Comparison of ENCODE assay signal across 8 cellular contexts in genomic region chr19:18292460-18292809, GRCh38. TPM values are rescaled to one million over a fixed set of nuclear protein-coding genes. Genes with fewer than 3 reads are reported as not detected.
DNase-seq lines count a peak whose midpoint lies in the region; ATAC-seq, FAIRE-seq and TF ChIP-seq lines count a peak whose summit lies in the region.

No MANE protein-coding gene starts in this region.

- CTCF ChIA-PET in CD4-positive, alpha-beta memory T cell (lab: Charles Lee; ENCODE audit: partially characterized antibody): interaction anchor here (0.6 to 3.4 kb wide), 6 partner anchors 9 to 47 kb away, joined by 3 to 53 read pairs (median 6); partner anchors contain the start of genes JUND and LSM4
- CTCF ChIA-PET in IMR-90 (lab: Yijun Ruan, JAX) (interaction anchor here (0.5 to 3.0 kb wide), 3 partner anchors 13 to 240 kb away, joined by 3 to 23 read pairs (median 5); no protein-coding TSS in a partner anchor), K562 (lab: Yijun Ruan, JAX; ENCODE audit: low intra/inter-chr PET ratio) (interaction anchor here (0.6 kb wide), 1 partner anchor 72 kb away, joined by 3 read pairs; no protein-coding TSS in a partner anchor)

- peak in 4 of 5 donors; percentile 37 to 68 (median 39) for DNase-seq in CD4-positive, alpha-beta memory T cell
- DNase-seq in IMR-90: no peak
- no peak for DNase-seq in K562 (ENCODE audit: extremely low read depth in 1 of 4, low spot score in 3 of 4)
- peak; percentile 57 to 90 for DNase-seq in lower leg skin (ENCODE audit: low spot score in 2 of 2)
- no peak for DNase-seq in tibial nerve (ENCODE audit: low spot score in 2 of 2)
- no peak for DNase-seq in AG08395 (ENCODE audit: low spot score)

- H3K4ac ChIP-seq in IMR-90 (ENCODE audit: low read depth, low read length): peak overlapping the region; percentile 99

- H3K9me1 ChIP-seq in IMR-90 (ENCODE audit: insufficient read depth, low read length): 0 out of 2 replicates have a peak, but pooled peaks cover 2% of the 10 kb centered on the region
- no peaks in the 10 kb centered on the region for H3K9me1 ChIP-seq in K562 (ENCODE audit: control insufficient read depth, insufficient read depth, low read length)

- peak overlapping the region; percentile 79 to 95 (median 92) for H3K4me3 Mint-ChIP-seq in CD4-positive, alpha-beta memory T cell

- no peak for TF ChIP-seq EP300 in K562 (IDR thresholded peaks at IDR 0.05; ENCODE audit: low read length)
- peak in 1 of 2 donors; percentile 5 for TF ChIP-seq EP300 in tibial nerve (IDR thresholded peaks at IDR 0.05)

- H3K4me2 ChIP-seq in IMR-90 (ENCODE audit: low read depth, low read length) (peak overlapping the region; percentile 89), K562 (ENCODE audit: insufficient read depth, low read length) (peak overlapping the region; percentile 100)

- peaks cover 35 to 78% (median 48%) of the 10 kb centered on the region in 4 donors for H3K4me1 Mint-ChIP-seq in CD4-positive, alpha-beta memory T cell

- POLR2A ChIA-PET in CD4-positive, alpha-beta memory T cell (lab: Charles Lee; ENCODE audit: partially characterized antibody): interaction anchor here (0.9 to 27.2 kb wide), 5 partner anchors 8 to 127 kb away, joined by 3 to 1691 read pairs (median 516); partner anchors contain the start of genes JUND, LSM4 and SSBP4
- POLR2A ChIA-PET in IMR-90 (lab: Charles Lee; ENCODE audit: unreplicated experiment) (interaction anchor here (0.5 to 2.4 kb wide), 6 partner anchors 11 to 35 kb away, joined by 3 to 17 read pairs (median 6); partner anchors contain the start of genes JUND and LSM4), K562 (lab: Yijun Ruan, JAX) (interaction anchor here (0.6 to 3.0 kb wide), 16 partner anchors 10 to 294 kb away, joined by 3 to 113 read pairs (median 4); partner anchors contain the start of genes GDF15 and JUND)

- H3K9me3 ChIP-seq in CD4-positive, alpha-beta memory T cell (ENCODE audit: control insufficient read depth in 1 of 2, low read length in 2 of 2): no peaks in the 10 kb centered on the region
- H3K9me3 ChIP-seq in IMR-90 (ENCODE audit: control insufficient read depth, insufficient read depth, low read length) (no peaks in the 10 kb centered on the region), K562 (replicated peaks; ENCODE audit: control insufficient read depth, insufficient read depth, low read depth, low read length) (no peaks in the 10 kb centered on the region), tibial nerve (no peaks in the 10 kb centered on the region)

- no TSS peak for BruUV-seq in IMR-90 (replicated peaks; lab: Mats Ljungman, UMichigan)
- TSS peak; percentile 76 for BruUV-seq in K562 (replicated peaks; lab: Mats Ljungman, UMichigan)

- peaks cover 0 to 4% of the 10 kb centered on the region in 2 experiments; a peak in 1 of 4 replicates for H3K79me1 ChIP-seq in IMR-90 (ENCODE audit: low read depth in 1 of 2, low read length in 2 of 2)

- no peaks in the 10 kb centered on the region for H4K20me1 ChIP-seq in IMR-90 (ENCODE audit: insufficient read depth, low read length)
- no peaks in the 10 kb centered on the region for H4K20me1 ChIP-seq in K562 (replicated peaks; ENCODE audit: control insufficient read depth, insufficient read depth, low read length)

- H4K5ac ChIP-seq in IMR-90 (ENCODE audit: low read depth, low read length): peak overlapping the region; percentile 94

- no peaks in the 10 kb centered on the region for H3K36me3 ChIP-seq in CD4-positive, alpha-beta memory T cell (ENCODE audit: insufficient read depth, low read length)
- H3K36me3 ChIP-seq in IMR-90 (ENCODE audit: control insufficient read depth, insufficient read depth, low read length): no peaks in the 10 kb centered on the region
- H3K36me3 ChIP-seq in K562 (ENCODE audit: control insufficient read depth, insufficient read depth, low read length): no peaks in the 10 kb centered on the region
- H3K36me3 ChIP-seq in tibial nerve: no peaks in the 10 kb centered on the region

- intact Hi-C loops in CD4-positive, alpha-beta memory T cell (cut with micrococcal nuclease): no loop called here
- intact Hi-C loops in IMR-90 (cut with micrococcal nuclease) (no loop called here), K562 (cut with micrococcal nuclease) (no loop called here), lower leg skin (cut with DNase I; ENCODE audit: low total_unique reads) (no loop called here)

- H2BK120ac ChIP-seq in IMR-90 (ENCODE audit: low read depth, low read length): peak overlapping the region; percentile 94

- peak overlapping the region; percentile 79 to 100 (median 100) for H3K27ac Mint-ChIP-seq in CD4-positive, alpha-beta memory T cell

- TF ChIP-seq RAD21 in IMR-90 (IDR thresholded peaks at IDR 0.05; ENCODE audit: low read length): no peak
- no peak for TF ChIP-seq RAD21 in K562 (CRISPR knock-in tag; conservative IDR thresholded peaks at IDR 0.05 in 1 of 2, IDR thresholded peaks at IDR 0.05 in 1 of 2)

- peak overlapping the region; percentile 82 for H2BK5ac ChIP-seq in IMR-90 (ENCODE audit: low read depth, low read length, poor library complexity, severe bottlenecking)

- peaks cover 0 to 2% (median 0%) of the 10 kb centered on the region in 8 donors for H3K9me3 Mint-ChIP-seq in CD4-positive, alpha-beta memory T cell

- H3K23ac ChIP-seq in IMR-90 (ENCODE audit: low read depth, low read length): peak overlapping the region; percentile 93

- H2BK15ac ChIP-seq in IMR-90 (ENCODE audit: low read depth, low read length): peak overlapping the region; percentile 72; the same call in 2 of the 3 replicates

- H3K27me3 ChIP-seq in CD4-positive, alpha-beta memory T cell (ENCODE audit: insufficient read depth, low read length): no peaks in the 10 kb centered on the region
- H3K27me3 ChIP-seq in IMR-90 (ENCODE audit: control insufficient read depth, insufficient read depth, low read length) (no peaks in the 10 kb centered on the region), K562 (ENCODE audit: control insufficient read depth in 2 of 2, insufficient read depth in 2 of 2, low read length in 2 of 2) (no peaks in the 10 kb centered on the region), tibial nerve (no peaks in the 10 kb centered on the region)

- ATAC-seq in IMR-90 (ENCODE audit: low read depth): no peak
- no peak for ATAC-seq in K562
- ATAC-seq in GM21390 (IDR thresholded peaks at IDR 0.05; ENCODE audit: unreplicated experiment): no peak
- ATAC-seq in HG03196 (IDR thresholded peaks at IDR 0.05; ENCODE audit: unreplicated experiment): no peak

- H2AK9ac ChIP-seq in IMR-90 (replicated peaks; ENCODE audit: low read depth, low read length, poor library complexity): peak overlapping the region; percentile 99

- TF ChIP-seq CTCF in IMR-90 (conservative IDR thresholded peaks at IDR 0.05; ENCODE audit: low read depth, low read length): no peak
- no peak for TF ChIP-seq CTCF in K562 (IDR thresholded peaks at IDR 0.05 in 2 of 3, conservative IDR thresholded peaks at IDR 0.05 in 1 of 3; ENCODE audit: insufficient read depth in 2 of 3, low read depth in 1 of 3, low read length in 3 of 3)
- no peak for TF ChIP-seq CTCF in lower leg skin (IDR thresholded peaks at IDR 0.05)
- no peak for TF ChIP-seq CTCF in tibial nerve (IDR thresholded peaks at IDR 0.05)

- H3K18ac ChIP-seq in IMR-90 (ENCODE audit: low read depth, low read length): peak overlapping the region; percentile 74

- H3K56ac ChIP-seq in IMR-90 (ENCODE audit: extremely low read depth, insufficient read depth, low read length): peak overlapping the region; percentile 84; the same call in 1 of the 2 replicates

- H3K9ac ChIP-seq in IMR-90 (ENCODE audit: low read depth, low read length) (peak overlapping the region; percentile 89), K562 (ENCODE audit: insufficient read depth in 1 of 2, low read depth in 2 of 2, low read length in 2 of 2) (peak overlapping the region; percentile 98 to 99)

- peak overlapping the region; percentile 98 for H3K27ac ChIP-seq in CD4-positive, alpha-beta memory T cell (ENCODE audit: low read depth, low read length)
- H3K27ac ChIP-seq in IMR-90 (ENCODE audit: insufficient read depth, low read length) (peak overlapping the region; percentile 92), K562 (ENCODE audit: extremely low read depth, low read depth, low read length) (peak overlapping the region; percentile 98), tibial nerve (peak overlapping the region; percentile 96 to 100 (median 98))

- H3K79me2 ChIP-seq in K562 (ENCODE audit: control insufficient read depth, insufficient read depth, low read length): peaks cover 19% of the 10 kb centered on the region; the same call in 2 of the 3 replicates

- H3K14ac ChIP-seq in IMR-90 (replicated peaks; ENCODE audit: low read depth, low read length): peak overlapping the region; percentile 99

- WGBS in IMR-90 (ENCODE audit: extremely low coverage in 2 of 2, insufficient read length in 1 of 2), 2 experiments: 0% methylated on average over 2 of the region's 20 CpGs; no CpG with 5 or more reads in 1 of the 2 experiments
- WGBS in K562 (ENCODE audit: insufficient coverage, low coverage, missing lambda C conversion rate): 1% methylated on average over 16 of the region's 20 CpGs
- 0% methylated on average over 15 to 16 of the region's 20 CpGs for WGBS in lower leg skin, 2 donors
- 0 to 1% methylated on average over 14 to 20 of the region's 20 CpGs for WGBS in tibial nerve, 2 donors

- H2BK20ac ChIP-seq in IMR-90 (ENCODE audit: low read depth, low read length): peak overlapping the region; percentile 79

- TF ChIP-seq POLR2A in IMR-90 (IDR thresholded peaks at IDR 0.05; ENCODE audit: low read depth, low read length): peak; percentile 14; the same call in 1 of the 2 replicates
- no peak; the same call in 1 of the 2 replicates for TF ChIP-seq POLR2A in K562 (conservative IDR thresholded peaks at IDR 0.05)
- no peak for TF ChIP-seq POLR2A in lower leg skin (IDR thresholded peaks at IDR 0.05)
- no peak for TF ChIP-seq POLR2A in tibial nerve (IDR thresholded peaks at IDR 0.05)

- peaks cover 64% of the 10 kb centered on the region for H3K4me1 ChIP-seq in CD4-positive, alpha-beta memory T cell (ENCODE audit: insufficient read depth, low read length)
- H3K4me1 ChIP-seq in IMR-90 (ENCODE audit: control insufficient read depth, insufficient read depth, low read length) (peaks cover 26% of the 10 kb centered on the region), K562 (replicated peaks in 1 of 2; ENCODE audit: control insufficient read depth in 2 of 2, insufficient read depth in 2 of 2, low read length in 2 of 2) (peaks cover 33 to 60% of the 10 kb centered on the region in 2 experiments), tibial nerve (peaks cover 0 to 49% (median 24%) of the 10 kb centered on the region in 4 donors)

- peak overlapping the region; percentile 95 for H2AFZ ChIP-seq in IMR-90 (replicated peaks; ENCODE audit: low read length, poor library complexity)
- peak overlapping the region; percentile 66 for H2AFZ ChIP-seq in K562 (ENCODE audit: low read depth, low read length)

- H4K91ac ChIP-seq in IMR-90 (ENCODE audit: insufficient read depth, low read depth, low read length): peak overlapping the region; percentile 98

- no peak for FAIRE-seq in K562 (lab: Jason Lieb, UNC)

- H4K8ac ChIP-seq in IMR-90 (ENCODE audit: low read depth in 2 of 2, low read length in 2 of 2): peak overlapping the region; percentile 98 to 100

- in situ Hi-C loops in IMR-90 (cut with MboI; ENCODE audit: low sequenced_read_pairs): no loop called here
- in situ Hi-C loops in K562 (cut with MboI): no loop called here

- peak overlapping the region; percentile 66 to 81 for H3K4me3 ChIP-seq in CD4-positive, alpha-beta memory T cell (ENCODE audit: low read length in 2 of 2)
- peak overlapping the region; percentile 49 for H3K4me3 ChIP-seq in IMR-90 (ENCODE audit: insufficient read depth, low read depth, low read length)
- peak overlapping the region; percentile 64 for H3K4me3 ChIP-seq in K562
- peak overlapping the region; percentile 47 for H3K4me3 ChIP-seq in lower leg skin (ENCODE audit: low read depth, poor library complexity, severe bottlenecking)
- H3K4me3 ChIP-seq in tibial nerve: peak overlapping the region; percentile 67 to 92 (median 74)

- dilution Hi-C loops in IMR-90 (cut with HindIII; ENCODE audit: low sequenced_read_pairs, unreplicated experiment): no loop called here

- peaks cover 0 to 3% of the 10 kb centered on the region in 2 donors for H3K36me3 Mint-ChIP-seq in CD4-positive, alpha-beta memory T cell

- H2AK5ac ChIP-seq in IMR-90 (ENCODE audit: low read depth, low read length): peak overlapping the region; percentile 99

- H3K27me3 Mint-ChIP-seq in CD4-positive, alpha-beta memory T cell: no peaks in the 10 kb centered on the region

RNA-seq across cellular contexts. Expression of gene JUND, which starts 11.0 kb away (rescaled TPM):
- 100 to 1,000 TPM; 163 TPM for total RNA-seq in CD4-positive, alpha-beta memory T cell
- polyA plus RNA-seq in CD4-positive, alpha-beta memory T cell: 100 to 1,000 TPM in 1 of 2 donors, 10 to 100 TPM in 1; 16.5 to 133 TPM
- 14.2 and 22.8 TPM in 2 replicates for total RNA-seq in IMR-90 (2012; rRNA removed)
- 77.2 and 101 TPM in 2 replicates for polyA plus RNA-seq in IMR-90 (2012; rRNA removed)
- polyA plus RNA-seq in IMR-90 (2012; cell fraction: cytosol; rRNA removed): 57.0 and 329 TPM in 2 replicates
- 200 and 259 TPM in 2 replicates for polyA plus RNA-seq in IMR-90 (2012; cell fraction: nucleus; rRNA removed; ENCODE audit: low replicate concordance)
- 31.7 and 143 TPM in 2 replicates for total RNA-seq in K562 (2011; cell fraction: chromatin; rRNA removed; ENCODE audit: low replicate concordance)
- total RNA-seq in K562 (2011; cell fraction: nucleolus; rRNA removed): 201 and 240 TPM in 2 replicates
- 97.7 and 104 TPM in 2 replicates for total RNA-seq in K562 (2011; cell fraction: nucleoplasm; rRNA removed)
- total RNA-seq in K562 (2014; rRNA removed): 279 and 297 TPM in 2 replicates
- 17.4 and 22.6 TPM in 2 replicates for total RNA-seq in K562 (2014; rRNA removed; fragmentation: Illumina TruSeq; extraction: Trizol)
- total RNA-seq in K562 (2015; rRNA removed; fragmentation: Illumina TruSeq; extraction: Trizol): 33.1 and 33.7 TPM in 2 replicates
- 245 and 286 TPM in 2 replicates for total RNA-seq in K562 (2021)
- polyA plus RNA-seq in K562 (2011; rRNA removed): 74.2 and 83.0 TPM in 2 replicates
- 93.8 and 405 TPM in 2 replicates for polyA plus RNA-seq in K562 (2011; cell fraction: cytosol; rRNA removed)
- 78.6 and 150 TPM in 2 replicates for polyA plus RNA-seq in K562 (2011; cell fraction: nucleus; rRNA removed)
- 73.8 and 111 TPM in 2 replicates for polyA plus RNA-seq in K562 (2012)
- 42.3 and 63.5 TPM in 2 replicates for polyA plus RNA-seq in K562 (2014; fragmentation: Illumina TruSeq; extraction: Trizol)
- polyA plus RNA-seq in K562 (2014; fragmentation: Nextera tagmentation; extraction: Ambion mirVana): 10 to 100 TPM in 1 of 2 experiments, 1 to 10 TPM in 1; 6.4 to 11.8 TPM
- polyA plus RNA-seq in K562 (2014; rRNA removed): 210 and 216 TPM in 2 replicates
- 27.0 and 65.5 TPM in 2 replicates for polyA minus RNA-seq in K562 (2011; rRNA and poly(A)+ RNA removed)
- polyA minus RNA-seq in K562 (2011; cell fraction: cytosol; rRNA and poly(A)+ RNA removed): 243 and 277 TPM in 2 replicates
- polyA minus RNA-seq in K562 (2011; cell fraction: nucleus; rRNA and poly(A)+ RNA removed): 89.5 and 108 TPM in 2 replicates
- 100 to 1,000 TPM; 337 to 886 (median 413) TPM for total RNA-seq in lower leg skin
- 100 to 1,000 TPM; 309 to 553 (median 486) TPM for total RNA-seq in tibial nerve

RNA-seq across cellular contexts. Expression of gene IQCN, which starts 18.2 kb away (rescaled TPM):
- total RNA-seq in CD4-positive, alpha-beta memory T cell: 1 to 10 TPM; 5.5 to 5.8 TPM
- 1 to 10 TPM in 1 of 2 donors, under 1 TPM in 1; 0.13 to 1.8 TPM for polyA plus RNA-seq in CD4-positive, alpha-beta memory T cell
- total RNA-seq in IMR-90 (2012; rRNA removed) (0.18 and 0.28 TPM in 2 replicates), K562 (2014; rRNA removed) (0.04 and 0.05 TPM in 2 replicates), K562 (2014; rRNA removed; fragmentation: Illumina TruSeq; extraction: Trizol) (0.04 TPM in 1 of 2 replicates, not detected in the other), K562 (2015; rRNA removed; fragmentation: Illumina TruSeq; extraction: Trizol) (0.04 and 0.07 TPM in 2 replicates), K562 (2021) (0.07 and 0.16 TPM in 2 replicates), lower leg skin (1 to 10 TPM in 3 of 4 donors, under 1 TPM in 1; 0.97 to 5.9 (median 3.1) TPM), tibial nerve (10 to 100 TPM in 2 of 4 donors, 1 to 10 TPM in 2; 2.3 to 11.4 (median 8.2) TPM)
- polyA plus RNA-seq in IMR-90 (2012; rRNA removed) (0.60 and 0.67 TPM in 2 replicates), K562 (2011; rRNA removed) (0.01 and 0.03 TPM in 2 replicates), K562 (2014; fragmentation: Illumina TruSeq; extraction: Trizol) (0.01 and 0.03 TPM in 2 replicates), K562 (2014; fragmentation: Nextera tagmentation; extraction: Ambion mirVana) (not detected), K562 (2014; rRNA removed) (not detected in 2 replicates)
- polyA plus RNA-seq in IMR-90 (2012; cell fraction: cytosol; rRNA removed): 0.24 and 0.29 TPM in 2 replicates
- 6.1 and 10.8 TPM in 2 replicates for polyA plus RNA-seq in IMR-90 (2012; cell fraction: nucleus; rRNA removed; ENCODE audit: low replicate concordance)
- total RNA-seq in K562 (2011; cell fraction: chromatin; rRNA removed; ENCODE audit: low replicate concordance): 0.35 and 0.67 TPM in 2 replicates
- 0.17 and 0.39 TPM in 2 replicates for total RNA-seq in K562 (2011; cell fraction: nucleolus; rRNA removed)
- total RNA-seq in K562 (2011; cell fraction: nucleoplasm; rRNA removed): 0.29 and 0.38 TPM in 2 replicates
- 0.01 TPM in 1 of 2 replicates, not detected in the other for polyA plus RNA-seq in K562 (2011; cell fraction: cytosol; rRNA removed)
- polyA plus RNA-seq in K562 (2011; cell fraction: nucleus; rRNA removed): 0.06 and 0.33 TPM in 2 replicates
- polyA plus RNA-seq in K562 (2012): 0.05 and 0.35 TPM in 2 replicates
- polyA minus RNA-seq in K562 (2011; rRNA and poly(A)+ RNA removed): 0.21 TPM in 1 of 2 replicates, not detected in the other
- not detected in 2 replicates for polyA minus RNA-seq in K562 (2011; cell fraction: cytosol; rRNA and poly(A)+ RNA removed)
- polyA minus RNA-seq in K562 (2011; cell fraction: nucleus; rRNA and poly(A)+ RNA removed): 0.22 and 0.27 TPM in 2 replicates

RNA-seq across cellular contexts. Expression of gene LSM4, which starts 30.4 kb away (rescaled TPM):
- total RNA-seq in CD4-positive, alpha-beta memory T cell: 10 to 100 TPM; 64.2 to 65.0 TPM
- polyA plus RNA-seq in CD4-positive, alpha-beta memory T cell: 100 to 1,000 TPM; 121 to 164 TPM
- total RNA-seq in IMR-90 (2012; rRNA removed) (44.8 and 88.0 TPM in 2 replicates), K562 (2014; rRNA removed) (763 and 822 TPM in 2 replicates), K562 (2014; rRNA removed; fragmentation: Illumina TruSeq; extraction: Trizol) (202 and 208 TPM in 2 replicates), K562 (2015; rRNA removed; fragmentation: Illumina TruSeq; extraction: Trizol) (273 and 275 TPM in 2 replicates), K562 (2021) (362 and 385 TPM in 2 replicates), lower leg skin (100 to 1,000 TPM in 2 of 4 donors, 10 to 100 TPM in 2; 59.7 to 149 (median 105) TPM), tibial nerve (100 to 1,000 TPM in 3 of 4 donors, 10 to 100 TPM in 1; 70.4 to 167 (median 156) TPM)
- polyA plus RNA-seq in IMR-90 (2012; rRNA removed) (118 and 157 TPM in 2 replicates), K562 (2011; rRNA removed) (188 and 201 TPM in 2 replicates), K562 (2014; fragmentation: Illumina TruSeq; extraction: Trizol) (126 and 203 TPM in 2 replicates), K562 (2014; fragmentation: Nextera tagmentation; extraction: Ambion mirVana) (10 to 100 TPM; 11.9 to 29.7 TPM), K562 (2014; rRNA removed) (674 and 746 TPM in 2 replicates)
- polyA plus RNA-seq in IMR-90 (2012; cell fraction: cytosol; rRNA removed): 210 and 274 TPM in 2 replicates
- polyA plus RNA-seq in IMR-90 (2012; cell fraction: nucleus; rRNA removed; ENCODE audit: low replicate concordance): 65.4 and 112 TPM in 2 replicates
- 34.5 and 96.0 TPM in 2 replicates for total RNA-seq in K562 (2011; cell fraction: chromatin; rRNA removed; ENCODE audit: low replicate concordance)
- 110 and 120 TPM in 2 replicates for total RNA-seq in K562 (2011; cell fraction: nucleolus; rRNA removed)
- total RNA-seq in K562 (2011; cell fraction: nucleoplasm; rRNA removed): 70.1 and 74.1 TPM in 2 replicates
- 294 and 432 TPM in 2 replicates for polyA plus RNA-seq in K562 (2011; cell fraction: cytosol; rRNA removed)
- polyA plus RNA-seq in K562 (2011; cell fraction: nucleus; rRNA removed): 206 and 249 TPM in 2 replicates
- polyA plus RNA-seq in K562 (2012): 245 and 279 TPM in 2 replicates
- polyA minus RNA-seq in K562 (2011; rRNA and poly(A)+ RNA removed): 38.4 and 39.9 TPM in 2 replicates
- 64.5 and 67.5 TPM in 2 replicates for polyA minus RNA-seq in K562 (2011; cell fraction: cytosol; rRNA and poly(A)+ RNA removed)
- polyA minus RNA-seq in K562 (2011; cell fraction: nucleus; rRNA and poly(A)+ RNA removed): 48.1 and 57.9 TPM in 2 replicates

RNA-seq across cellular contexts. Expression of gene PGPEP1, which starts 48.0 kb away (rescaled TPM):
- 10 to 100 TPM; 46.2 to 49.2 TPM for total RNA-seq in CD4-positive, alpha-beta memory T cell
- 1 to 10 TPM; 6.8 to 8.0 TPM for polyA plus RNA-seq in CD4-positive, alpha-beta memory T cell
- total RNA-seq in IMR-90 (2012; rRNA removed) (11.1 and 14.3 TPM in 2 replicates), K562 (2014; rRNA removed) (29.5 and 33.8 TPM in 2 replicates), K562 (2014; rRNA removed; fragmentation: Illumina TruSeq; extraction: Trizol) (32.2 and 33.5 TPM in 2 replicates), K562 (2015; rRNA removed; fragmentation: Illumina TruSeq; extraction: Trizol) (37.3 and 38.5 TPM in 2 replicates), K562 (2021) (61.7 and 69.6 TPM in 2 replicates), lower leg skin (1 to 10 TPM; 2.4 to 7.1 (median 4.8) TPM), tibial nerve (10 to 100 TPM; 15.9 to 27.9 (median 20.1) TPM)
- polyA plus RNA-seq in IMR-90 (2012; rRNA removed) (11.8 and 13.3 TPM in 2 replicates), K562 (2011; rRNA removed) (37.8 and 43.0 TPM in 2 replicates), K562 (2014; fragmentation: Illumina TruSeq; extraction: Trizol) (36.1 and 36.4 TPM in 2 replicates), K562 (2014; fragmentation: Nextera tagmentation; extraction: Ambion mirVana) (10 to 100 TPM in 1 of 2 experiments, 1 to 10 TPM in 1; 10.0 to 13.4 TPM), K562 (2014; rRNA removed) (32.1 and 33.5 TPM in 2 replicates)
- polyA plus RNA-seq in IMR-90 (2012; cell fraction: cytosol; rRNA removed): 3.8 and 13.8 TPM in 2 replicates
- 32.7 and 36.9 TPM in 2 replicates for polyA plus RNA-seq in IMR-90 (2012; cell fraction: nucleus; rRNA removed; ENCODE audit: low replicate concordance)
- 44.2 and 152 TPM in 2 replicates for total RNA-seq in K562 (2011; cell fraction: chromatin; rRNA removed; ENCODE audit: low replicate concordance)
- total RNA-seq in K562 (2011; cell fraction: nucleolus; rRNA removed): 93.0 and 102 TPM in 2 replicates
- total RNA-seq in K562 (2011; cell fraction: nucleoplasm; rRNA removed): 67.2 and 79.3 TPM in 2 replicates
- 33.8 and 35.3 TPM in 2 replicates for polyA plus RNA-seq in K562 (2011; cell fraction: cytosol; rRNA removed)
- polyA plus RNA-seq in K562 (2011; cell fraction: nucleus; rRNA removed): 40.8 and 54.8 TPM in 2 replicates
- polyA plus RNA-seq in K562 (2012): 28.3 and 41.7 TPM in 2 replicates
- 49.2 and 73.9 TPM in 2 replicates for polyA minus RNA-seq in K562 (2011; rRNA and poly(A)+ RNA removed)
- polyA minus RNA-seq in K562 (2011; cell fraction: cytosol; rRNA and poly(A)+ RNA removed): 39.5 and 43.2 TPM in 2 replicates
- polyA minus RNA-seq in K562 (2011; cell fraction: nucleus; rRNA and poly(A)+ RNA removed): 33.0 and 37.7 TPM in 2 replicates

Comparison
In these comparisons a context has a peak if more than half of its experiments do, and no peak if none do; other contexts are left out.
1. DNase-seq: peak in CD4-positive, alpha-beta memory T cell (4 of 5) and lower leg skin (2 of 2); none in IMR-90 (single experiment), K562 (0 of 4), tibial nerve (0 of 2) and AG08395 (single experiment).
2. Peak in every context shown above with its lines, with median percentiles within 50 percentile points of each other: H3K27ac ChIP-seq and H3K4me3 ChIP-seq.